Comparison of ENCODE assay signal across 2 cellular contexts in the genomic region with DNA sequence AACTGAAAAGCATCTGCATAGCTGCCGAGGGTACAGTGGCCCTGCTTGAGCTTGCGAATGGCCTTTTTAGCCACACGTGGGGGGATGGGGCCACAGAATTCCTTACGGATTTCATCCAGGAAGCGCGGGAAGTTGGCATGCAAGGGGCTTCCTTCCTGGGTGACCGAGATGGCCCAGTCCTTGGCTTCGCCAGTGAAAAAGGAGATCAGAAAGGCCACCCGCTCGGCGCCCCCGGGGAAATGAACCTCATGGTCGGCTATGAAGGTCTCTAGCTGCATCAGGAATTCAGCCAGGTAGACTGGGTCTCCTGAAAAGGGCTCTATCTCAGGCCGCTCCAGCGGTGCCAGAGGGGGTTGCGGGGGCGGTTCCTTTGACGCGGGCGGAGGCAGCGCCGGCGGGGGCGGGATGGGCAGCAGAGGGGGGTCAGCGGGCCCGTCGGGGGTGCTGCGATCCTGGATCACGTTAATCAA.
TF ChIP-seq lines count a peak whose summit lies in the region.

No MANE protein-coding gene starts in this region.

TF ChIP-seq in HepG2, 621 proteins besides CTCF, POLR2A, EP300 and RAD21:
- no peak for TF ChIP-seq JDP2 (CRISPR knock-in tag; IDR thresholded peaks at IDR 0.05; ENCODE audit: borderline replicate concordance)
- TF ChIP-seq, protein P1, sequence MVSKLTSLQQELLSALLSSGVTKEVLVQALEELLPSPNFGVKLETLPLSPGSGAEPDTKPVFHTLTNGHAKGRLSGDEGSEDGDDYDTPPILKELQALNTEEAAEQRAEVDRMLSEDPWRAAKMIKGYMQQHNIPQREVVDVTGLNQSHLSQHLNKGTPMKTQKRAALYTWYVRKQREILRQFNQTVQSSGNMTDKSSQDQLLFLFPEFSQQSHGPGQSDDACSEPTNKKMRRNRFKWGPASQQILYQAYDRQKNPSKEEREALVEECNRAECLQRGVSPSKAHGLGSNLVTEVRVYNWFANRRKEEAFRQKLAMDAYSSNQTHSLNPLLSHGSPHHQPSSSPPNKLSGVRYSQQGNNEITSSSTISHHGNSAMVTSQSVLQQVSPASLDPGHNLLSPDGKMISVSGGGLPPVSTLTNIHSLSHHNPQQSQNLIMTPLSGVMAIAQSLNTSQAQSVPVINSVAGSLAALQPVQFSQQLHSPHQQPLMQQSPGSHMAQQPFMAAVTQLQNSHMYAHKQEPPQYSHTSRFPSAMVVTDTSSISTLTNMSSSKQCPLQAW (CRISPR knock-in tag; IDR thresholded peaks at IDR 0.05): no peak
- TF ChIP-seq, protein P2, sequence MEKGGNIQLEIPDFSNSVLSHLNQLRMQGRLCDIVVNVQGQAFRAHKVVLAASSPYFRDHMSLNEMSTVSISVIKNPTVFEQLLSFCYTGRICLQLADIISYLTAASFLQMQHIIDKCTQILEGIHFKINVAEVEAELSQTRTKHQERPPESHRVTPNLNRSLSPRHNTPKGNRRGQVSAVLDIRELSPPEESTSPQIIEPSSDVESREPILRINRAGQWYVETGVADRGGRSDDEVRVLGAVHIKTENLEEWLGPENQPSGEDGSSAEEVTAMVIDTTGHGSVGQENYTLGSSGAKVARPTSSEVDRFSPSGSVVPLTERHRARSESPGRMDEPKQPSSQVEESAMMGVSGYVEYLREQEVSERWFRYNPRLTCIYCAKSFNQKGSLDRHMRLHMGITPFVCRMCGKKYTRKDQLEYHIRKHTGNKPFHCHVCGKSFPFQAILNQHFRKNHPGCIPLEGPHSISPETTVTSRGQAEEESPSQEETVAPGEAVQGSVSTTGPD (CRISPR knock-in tag; IDR thresholded peaks at IDR 0.05): no peak
- no peak for TF ChIP-seq ZMYM4 (CRISPR knock-in tag; IDR thresholded peaks at IDR 0.05)
- TF ChIP-seq, protein P3, sequence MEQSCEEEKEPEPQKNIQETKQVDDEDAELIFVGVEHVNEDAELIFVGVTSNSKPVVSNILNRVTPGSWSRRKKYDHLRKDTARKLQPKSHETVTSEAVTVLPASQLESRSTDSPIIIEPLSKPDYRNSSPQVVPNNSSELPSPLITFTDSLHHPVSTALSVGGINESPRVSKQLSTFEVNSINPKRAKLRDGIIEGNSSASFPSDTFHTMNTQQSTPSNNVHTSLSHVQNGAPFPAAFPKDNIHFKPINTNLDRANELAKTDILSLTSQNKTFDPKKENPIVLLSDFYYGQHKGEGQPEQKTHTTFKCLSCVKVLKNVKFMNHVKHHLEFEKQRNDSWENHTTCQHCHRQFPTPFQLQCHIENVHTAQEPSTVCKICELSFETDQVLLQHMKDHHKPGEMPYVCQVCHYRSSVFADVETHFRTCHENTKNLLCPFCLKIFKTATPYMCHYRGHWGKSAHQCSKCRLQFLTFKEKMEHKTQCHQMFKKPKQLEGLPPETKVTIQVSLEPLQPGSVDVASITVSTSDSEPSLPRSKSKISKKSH (CRISPR knock-in tag; IDR thresholded peaks at IDR 0.05; ENCODE audit: borderline replicate concordance): no peak
- TF ChIP-seq ZNF547 (CRISPR knock-in tag; IDR thresholded peaks at IDR 0.05): no peak
- TF ChIP-seq SRSF4 (IDR thresholded peaks at IDR 0.05; ENCODE audit: low read depth, low read length, poor library complexity, severe bottlenecking): no peak
- no peak for TF ChIP-seq ZNF850 (CRISPR knock-in tag; conservative IDR thresholded peaks at IDR 0.05)
- TF ChIP-seq TEAD2 (CRISPR knock-in tag; IDR thresholded peaks at IDR 0.05): no peak
- TF ChIP-seq PHF20 (CRISPR knock-in tag; IDR thresholded peaks at IDR 0.05): no peak
- no peak for TF ChIP-seq ZNF781 (CRISPR knock-in tag; IDR thresholded peaks at IDR 0.05; ENCODE audit: borderline replicate concordance, not compliant biosample characterization)
- TF ChIP-seq TSC22D2 (CRISPR knock-in tag; IDR thresholded peaks at IDR 0.05; ENCODE audit: borderline replicate concordance): no peak
- no peak for TF ChIP-seq RBFOX2 (IDR thresholded peaks at IDR 0.05; ENCODE audit: low read depth, low read length)
- TF ChIP-seq, protein P4, sequence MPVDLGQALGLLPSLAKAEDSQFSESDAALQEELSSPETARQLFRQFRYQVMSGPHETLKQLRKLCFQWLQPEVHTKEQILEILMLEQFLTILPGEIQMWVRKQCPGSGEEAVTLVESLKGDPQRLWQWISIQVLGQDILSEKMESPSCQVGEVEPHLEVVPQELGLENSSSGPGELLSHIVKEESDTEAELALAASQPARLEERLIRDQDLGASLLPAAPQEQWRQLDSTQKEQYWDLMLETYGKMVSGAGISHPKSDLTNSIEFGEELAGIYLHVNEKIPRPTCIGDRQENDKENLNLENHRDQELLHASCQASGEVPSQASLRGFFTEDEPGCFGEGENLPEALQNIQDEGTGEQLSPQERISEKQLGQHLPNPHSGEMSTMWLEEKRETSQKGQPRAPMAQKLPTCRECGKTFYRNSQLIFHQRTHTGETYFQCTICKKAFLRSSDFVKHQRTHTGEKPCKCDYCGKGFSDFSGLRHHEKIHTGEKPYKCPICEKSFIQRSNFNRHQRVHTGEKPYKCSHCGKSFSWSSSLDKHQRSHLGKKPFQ (CRISPR knock-in tag; IDR thresholded peaks at IDR 0.05; ENCODE audit: insufficient replicate concordance): no peak
- TF ChIP-seq IRX3 (CRISPR knock-in tag; IDR thresholded peaks at IDR 0.05; ENCODE audit: borderline replicate concordance, low read depth): no peak
- TF ChIP-seq ZNF496 (CRISPR knock-in tag; IDR thresholded peaks at IDR 0.05; ENCODE audit: insufficient replicate concordance): no peak
- TF ChIP-seq RXRA (CRISPR knock-in tag; IDR thresholded peaks at IDR 0.05): no peak
- no peak for TF ChIP-seq ZNF383 (CRISPR knock-in tag; IDR thresholded peaks at IDR 0.05; ENCODE audit: borderline replicate concordance)

TF ChIP-seq in neural cell, 6 proteins besides CTCF, POLR2A, EP300 and RAD21:
- TF ChIP-seq EZH2 (IDR thresholded peaks at IDR 0.05; ENCODE audit: borderline replicate concordance, insufficient read depth, low read length, poor library complexity, severe bottlenecking) (no peak), MXI1 (conservative IDR thresholded peaks at IDR 0.05; ENCODE audit: poor library complexity, severe bottlenecking) (no peak), SMC3 (conservative IDR thresholded peaks at IDR 0.05; ENCODE audit: poor library complexity) (no peak), POLR2AphosphoS5 (IDR thresholded peaks at IDR 0.05) (no peak)
- TF ChIP-seq, protein P5, sequence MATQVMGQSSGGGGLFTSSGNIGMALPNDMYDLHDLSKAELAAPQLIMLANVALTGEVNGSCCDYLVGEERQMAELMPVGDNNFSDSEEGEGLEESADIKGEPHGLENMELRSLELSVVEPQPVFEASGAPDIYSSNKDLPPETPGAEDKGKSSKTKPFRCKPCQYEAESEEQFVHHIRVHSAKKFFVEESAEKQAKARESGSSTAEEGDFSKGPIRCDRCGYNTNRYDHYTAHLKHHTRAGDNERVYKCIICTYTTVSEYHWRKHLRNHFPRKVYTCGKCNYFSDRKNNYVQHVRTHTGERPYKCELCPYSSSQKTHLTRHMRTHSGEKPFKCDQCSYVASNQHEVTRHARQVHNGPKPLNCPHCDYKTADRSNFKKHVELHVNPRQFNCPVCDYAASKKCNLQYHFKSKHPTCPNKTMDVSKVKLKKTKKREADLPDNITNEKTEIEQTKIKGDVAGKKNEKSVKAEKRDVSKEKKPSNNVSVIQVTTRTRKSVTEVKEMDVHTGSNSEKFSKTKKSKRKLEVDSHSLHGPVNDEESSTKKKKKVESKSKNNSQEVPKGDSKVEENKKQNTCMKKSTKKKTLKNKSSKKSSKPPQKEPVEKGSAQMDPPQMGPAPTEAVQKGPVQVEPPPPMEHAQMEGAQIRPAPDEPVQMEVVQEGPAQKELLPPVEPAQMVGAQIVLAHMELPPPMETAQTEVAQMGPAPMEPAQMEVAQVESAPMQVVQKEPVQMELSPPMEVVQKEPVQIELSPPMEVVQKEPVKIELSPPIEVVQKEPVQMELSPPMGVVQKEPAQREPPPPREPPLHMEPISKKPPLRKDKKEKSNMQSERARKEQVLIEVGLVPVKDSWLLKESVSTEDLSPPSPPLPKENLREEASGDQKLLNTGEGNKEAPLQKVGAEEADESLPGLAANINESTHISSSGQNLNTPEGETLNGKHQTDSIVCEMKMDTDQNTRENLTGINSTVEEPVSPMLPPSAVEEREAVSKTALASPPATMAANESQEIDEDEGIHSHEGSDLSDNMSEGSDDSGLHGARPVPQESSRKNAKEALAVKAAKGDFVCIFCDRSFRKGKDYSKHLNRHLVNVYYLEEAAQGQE (IDR thresholded peaks at IDR 0.05; ENCODE audit: borderline replicate concordance): no peak
